ENCODE assay signal across 1 cellular context in genomic region chr20:5184684-5185083, GRCh38.
TF ChIP-seq lines count a peak whose summit lies in the region.

No MANE protein-coding gene starts in this region.

TF ChIP-seq in IMR-90, 13 proteins besides CTCF, POLR2A, EP300 and RAD21:
- TF ChIP-seq RFX5 (IDR thresholded peaks at IDR 0.05; ENCODE audit: low read depth, low read length) (no peak), CHD1 (IDR thresholded peaks at IDR 0.05; ENCODE audit: low read depth, low read length) (no peak), FOS (IDR thresholded peaks at IDR 0.05; ENCODE audit: low read depth, low read length) (no peak), SMC3 (IDR thresholded peaks at IDR 0.05; ENCODE audit: low read depth, low read length) (no peak), MAZ (IDR thresholded peaks at IDR 0.05; ENCODE audit: borderline replicate concordance, low read depth, low read length) (no peak), CEBPB (IDR thresholded peaks at IDR 0.05; ENCODE audit: low read depth, low read length) (no peak), RCOR1 (IDR thresholded peaks at IDR 0.05; ENCODE audit: insufficient replicate concordance, low read length) (no peak), NFE2L2 (IDR thresholded peaks at IDR 0.05; ENCODE audit: low read depth, low read length) (no peak), BHLHE40 (IDR thresholded peaks at IDR 0.05; ENCODE audit: low read depth, low read length) (no peak), MXI1 (IDR thresholded peaks at IDR 0.05; ENCODE audit: borderline replicate concordance, low read depth, low read length) (no peak), MAFK (IDR thresholded peaks at IDR 0.05; ENCODE audit: low read depth, low read length) (no peak)
- TF ChIP-seq, protein P1, sequence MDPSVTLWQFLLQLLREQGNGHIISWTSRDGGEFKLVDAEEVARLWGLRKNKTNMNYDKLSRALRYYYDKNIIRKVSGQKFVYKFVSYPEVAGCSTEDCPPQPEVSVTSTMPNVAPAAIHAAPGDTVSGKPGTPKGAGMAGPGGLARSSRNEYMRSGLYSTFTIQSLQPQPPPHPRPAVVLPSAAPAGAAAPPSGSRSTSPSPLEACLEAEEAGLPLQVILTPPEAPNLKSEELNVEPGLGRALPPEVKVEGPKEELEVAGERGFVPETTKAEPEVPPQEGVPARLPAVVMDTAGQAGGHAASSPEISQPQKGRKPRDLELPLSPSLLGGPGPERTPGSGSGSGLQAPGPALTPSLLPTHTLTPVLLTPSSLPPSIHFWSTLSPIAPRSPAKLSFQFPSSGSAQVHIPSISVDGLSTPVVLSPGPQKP (IDR thresholded peaks at IDR 0.05; ENCODE audit: borderline replicate concordance, low read depth, low read length) = no peak
- TF ChIP-seq, protein P2, sequence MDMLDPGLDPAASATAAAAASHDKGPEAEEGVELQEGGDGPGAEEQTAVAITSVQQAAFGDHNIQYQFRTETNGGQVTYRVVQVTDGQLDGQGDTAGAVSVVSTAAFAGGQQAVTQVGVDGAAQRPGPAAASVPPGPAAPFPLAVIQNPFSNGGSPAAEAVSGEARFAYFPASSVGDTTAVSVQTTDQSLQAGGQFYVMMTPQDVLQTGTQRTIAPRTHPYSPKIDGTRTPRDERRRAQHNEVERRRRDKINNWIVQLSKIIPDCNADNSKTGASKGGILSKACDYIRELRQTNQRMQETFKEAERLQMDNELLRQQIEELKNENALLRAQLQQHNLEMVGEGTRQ (IDR thresholded peaks at IDR 0.05; ENCODE audit: low read depth, low read length) = no peak
